In the genomic region with DNA sequence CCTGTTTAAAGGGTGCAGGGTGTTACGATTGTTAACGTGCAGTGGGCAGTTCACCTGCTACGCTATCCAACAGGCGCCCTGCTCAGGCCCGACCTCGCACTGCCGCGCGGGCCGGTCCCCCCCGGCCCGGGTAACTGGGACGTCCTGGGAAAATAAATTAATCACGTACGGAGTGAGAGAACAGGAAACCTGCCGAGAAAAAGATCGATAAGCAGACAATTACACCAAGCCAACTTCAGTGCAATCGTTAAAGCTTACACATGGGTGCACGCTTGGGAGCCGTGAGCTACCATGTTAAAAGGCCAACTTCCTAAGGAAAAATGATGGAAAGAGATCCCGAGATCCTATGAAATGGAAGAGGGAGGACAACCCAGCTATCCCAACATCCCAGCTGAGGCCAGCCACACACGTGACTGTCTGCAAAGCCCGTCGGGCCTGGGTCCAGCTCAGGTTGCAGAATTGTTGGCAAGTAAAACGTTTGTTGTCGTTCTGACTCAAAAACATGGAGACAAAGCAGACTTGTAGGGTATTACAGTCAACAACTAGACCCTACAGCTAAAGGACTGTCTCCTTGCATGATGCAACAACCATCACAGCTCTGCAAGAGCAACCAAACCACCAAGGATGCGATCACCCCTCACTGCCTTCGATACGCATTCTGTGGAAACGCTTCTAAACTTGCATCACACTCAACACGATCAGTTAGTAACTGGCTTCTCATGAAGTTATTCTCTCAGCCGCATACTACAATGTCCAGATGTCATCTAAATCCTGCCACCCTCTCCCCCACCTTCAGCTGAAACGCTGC, we compare ENCODE assay signal across 8 cellular contexts. TPM values are rescaled to one million over a fixed set of nuclear protein-coding genes. Genes with fewer than 3 reads are reported as not detected.
DNase-seq lines count a peak whose midpoint lies in the region; ATAC-seq and TF ChIP-seq lines count a peak whose summit lies in the region.

No MANE protein-coding gene starts in this region.

- no peaks in the 10 kb centered on the region for H3K4me1 ChIP-seq in NT2/D1 (ENCODE audit: insufficient read depth, insufficient read length)

- H3K9me3 ChIP-seq in NT2/D1 (ENCODE audit: insufficient read depth, low read length), result 0 out of 2 replicates have a peak, but pooled peaks cover 6% of the 10 kb centered on the region
- no peaks in the 10 kb centered on the region for H3K9me3 ChIP-seq in neural cell (ENCODE audit: low read length)

- H3F3A ChIP-seq in neural cell (ENCODE audit: insufficient read depth, low read length, poor library complexity, severe bottlenecking), result peaks cover 5% of the 10 kb centered on the region

- no peak for TF ChIP-seq EP300 in neural cell (conservative IDR thresholded peaks at IDR 0.05; ENCODE audit: poor library complexity, severe bottlenecking)

- H3K9ac ChIP-seq in NT2/D1 (ENCODE audit: insufficient read length, low read depth) (peak overlapping the region; percentile 94), neural cell (ENCODE audit: low read length) (peak overlapping the region; percentile 94)

- H3K4me3 ChIP-seq in NT2/D1 (ENCODE audit: insufficient read length, low read depth) (peak overlapping the region; percentile 85), dorsolateral prefrontal cortex (peak overlapping the region; percentile 68 to 100 (median 94)), neural cell (ENCODE audit: low read length) (peak overlapping the region; percentile 92)

- no peaks in the 10 kb centered on the region for H3K27me3 ChIP-seq in NT2/D1 (ENCODE audit: insufficient read depth, insufficient read length)
- no peaks in the 10 kb centered on the region for H3K27me3 ChIP-seq in dorsolateral prefrontal cortex
- H3K27me3 ChIP-seq in neural cell (ENCODE audit: insufficient read depth, low read depth, low read length), result no peaks in the 10 kb centered on the region

- no peaks in the 10 kb centered on the region for H4K20me1 ChIP-seq in neural cell (ENCODE audit: insufficient read depth)

- DNase-seq in NCI-H1092 treated with DMSO at 0.1 percent for 48 hours (lab: John Stamatoyannopoulos, UW) (peak; percentile 73), NCI-H1092 (lab: John Stamatoyannopoulos, UW) (no peak), NT2/D1 (ENCODE audit: low read depth, low spot score) (no peak), dorsolateral prefrontal cortex (no peak), HuH-7 (ENCODE audit: low spot score) (no peak), GDM1 (lab: John Stamatoyannopoulos, UW) (no peak)

- H3K27ac ChIP-seq in dorsolateral prefrontal cortex (peak overlapping the region; percentile 52 to 97 (median 91)), neural cell (ENCODE audit: low read length) (peak overlapping the region; percentile 89)

- no peaks in the 10 kb centered on the region for H3K9me2 ChIP-seq in neural cell (ENCODE audit: insufficient read depth, low read length)

- H3K4me2 ChIP-seq in neural cell (ENCODE audit: low read length), result peak overlapping the region; percentile 54

- peaks cover 30% of the 10 kb centered on the region for H3K79me2 ChIP-seq in neural cell (replicated peaks; ENCODE audit: insufficient read depth, low read length)

- intact Hi-C loops in dorsolateral prefrontal cortex (cut with DNase I), result loop anchor here in 1 of 2 donors (1.0 kb wide), 1 partner anchor 18 kb away; no protein-coding TSS in a partner anchor

- no peak for TF ChIP-seq CTCF in dorsolateral prefrontal cortex (IDR thresholded peaks at IDR 0.05 in 54 of 56, conservative IDR thresholded peaks at IDR 0.05 in 2 of 56; ENCODE audit: low read depth in 1 of 56, partially characterized antibody in 56 of 56)
- no peak for TF ChIP-seq CTCF in neural cell (IDR thresholded peaks at IDR 0.05; ENCODE audit: poor library complexity, severe bottlenecking)

- peak overlapping the region; percentile 96 for H2AFZ ChIP-seq in neural cell (ENCODE audit: low read depth, low read length)

- no peak for TF ChIP-seq RAD21 in neural cell (conservative IDR thresholded peaks at IDR 0.05)

- ATAC-seq in HG03095 (IDR thresholded peaks at IDR 0.05; ENCODE audit: unreplicated experiment), result no peak

- H3K36me3 ChIP-seq in NT2/D1 (ENCODE audit: insufficient read depth, insufficient read length, low read length) (peaks cover under 1% of the 10 kb centered on the region), neural cell (ENCODE audit: insufficient read depth, low read length) (no peaks in the 10 kb centered on the region)

TF ChIP-seq in neural cell, 6 proteins besides CTCF, POLR2A, EP300 and RAD21:
- no peak for TF ChIP-seq MXI1 (conservative IDR thresholded peaks at IDR 0.05; ENCODE audit: poor library complexity, severe bottlenecking)
- TF ChIP-seq, protein P1, sequence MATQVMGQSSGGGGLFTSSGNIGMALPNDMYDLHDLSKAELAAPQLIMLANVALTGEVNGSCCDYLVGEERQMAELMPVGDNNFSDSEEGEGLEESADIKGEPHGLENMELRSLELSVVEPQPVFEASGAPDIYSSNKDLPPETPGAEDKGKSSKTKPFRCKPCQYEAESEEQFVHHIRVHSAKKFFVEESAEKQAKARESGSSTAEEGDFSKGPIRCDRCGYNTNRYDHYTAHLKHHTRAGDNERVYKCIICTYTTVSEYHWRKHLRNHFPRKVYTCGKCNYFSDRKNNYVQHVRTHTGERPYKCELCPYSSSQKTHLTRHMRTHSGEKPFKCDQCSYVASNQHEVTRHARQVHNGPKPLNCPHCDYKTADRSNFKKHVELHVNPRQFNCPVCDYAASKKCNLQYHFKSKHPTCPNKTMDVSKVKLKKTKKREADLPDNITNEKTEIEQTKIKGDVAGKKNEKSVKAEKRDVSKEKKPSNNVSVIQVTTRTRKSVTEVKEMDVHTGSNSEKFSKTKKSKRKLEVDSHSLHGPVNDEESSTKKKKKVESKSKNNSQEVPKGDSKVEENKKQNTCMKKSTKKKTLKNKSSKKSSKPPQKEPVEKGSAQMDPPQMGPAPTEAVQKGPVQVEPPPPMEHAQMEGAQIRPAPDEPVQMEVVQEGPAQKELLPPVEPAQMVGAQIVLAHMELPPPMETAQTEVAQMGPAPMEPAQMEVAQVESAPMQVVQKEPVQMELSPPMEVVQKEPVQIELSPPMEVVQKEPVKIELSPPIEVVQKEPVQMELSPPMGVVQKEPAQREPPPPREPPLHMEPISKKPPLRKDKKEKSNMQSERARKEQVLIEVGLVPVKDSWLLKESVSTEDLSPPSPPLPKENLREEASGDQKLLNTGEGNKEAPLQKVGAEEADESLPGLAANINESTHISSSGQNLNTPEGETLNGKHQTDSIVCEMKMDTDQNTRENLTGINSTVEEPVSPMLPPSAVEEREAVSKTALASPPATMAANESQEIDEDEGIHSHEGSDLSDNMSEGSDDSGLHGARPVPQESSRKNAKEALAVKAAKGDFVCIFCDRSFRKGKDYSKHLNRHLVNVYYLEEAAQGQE (IDR thresholded peaks at IDR 0.05; ENCODE audit: borderline replicate concordance), result no peak
- TF ChIP-seq SMC3 (conservative IDR thresholded peaks at IDR 0.05; ENCODE audit: poor library complexity), result no peak
- no peak for TF ChIP-seq POLR2AphosphoS5 (IDR thresholded peaks at IDR 0.05)
- no peak for TF ChIP-seq EZH2 (IDR thresholded peaks at IDR 0.05; ENCODE audit: borderline replicate concordance, insufficient read depth, low read length, poor library complexity, severe bottlenecking)
- no peak for TF ChIP-seq TAF1 (IDR thresholded peaks at IDR 0.05; ENCODE audit: low read depth)

RNA-seq across cellular contexts. Expression of a gene that starts 0.7 kb away (rescaled TPM):
- total RNA-seq in dorsolateral prefrontal cortex, result 10 to 100 TPM; 29.5 to 60.5 (median 44.0) TPM
- 20.3 and 29.2 TPM in 2 replicates for polyA plus RNA-seq in neural cell
- polyA minus RNA-seq in neural cell, result 36.8 and 47.5 TPM in 2 replicates
